9 cellular contexts compared by ENCODE assay signal in genomic region chr14:75604979-75605825, GRCh38. TPM values are rescaled to one million over a fixed set of nuclear protein-coding genes. Genes with fewer than 3 reads are reported as not detected.
DNase-seq lines count a peak whose midpoint lies in the region; ATAC-seq and TF ChIP-seq lines count a peak whose summit lies in the region.
"Had no signal": no experiment of that assay in that cellular context is flagged by ENCODE, and none has a peak within 500 bp of the region (broad histone marks: within the 10 kb centered on the region; RNA-seq: fewer than 3 reads in every experiment).

No MANE protein-coding gene starts in this region.

- H3K4me3 ChIP-seq in upper lobe of right lung: peak overlapping the region; percentile 45

- H3K9me3 ChIP-seq in upper lobe of right lung: no peaks in the 10 kb centered on the region

- H3K27ac ChIP-seq in upper lobe of right lung: peak overlapping the region; percentile 62

- H3K27me3 ChIP-seq in upper lobe of right lung: no peaks in the 10 kb centered on the region

- peaks cover 21% of the 10 kb centered on the region for H3K4me1 ChIP-seq in upper lobe of right lung

- TF ChIP-seq CTCF in upper lobe of right lung (IDR thresholded peaks at IDR 0.05): no peak

- ATAC-seq in left lobe of liver (peak; percentile 25), upper lobe of right lung (peak; percentile 80)

- intact Hi-C loops in dendritic cell treated with granulocyte-macrophage colony-stimulating factor and Interleukin-4, amounts not matched to agents 40 ng/mL and 50 ng/mL, for 4 days (cut with micrococcal nuclease): no loop called here
- intact Hi-C loops in upper lobe of right lung (cut with DNase I): no loop called here

- peaks cover 85% of the 10 kb centered on the region for H3K4me1 Mint-ChIP-seq in dendritic cell treated with granulocyte-macrophage colony-stimulating factor and Interleukin-4, amounts not matched to agents 40 ng/mL and 50 ng/mL, for 4 days (ENCODE audit: low read depth)

- H3K27ac Mint-ChIP-seq in dendritic cell treated with granulocyte-macrophage colony-stimulating factor and Interleukin-4, amounts not matched to agents 40 ng/mL and 50 ng/mL, for 4 days: peak overlapping the region; percentile 94

- peaks cover 50% of the 10 kb centered on the region for H3K36me3 Mint-ChIP-seq in dendritic cell treated with granulocyte-macrophage colony-stimulating factor and Interleukin-4, amounts not matched to agents 40 ng/mL and 50 ng/mL, for 4 days (ENCODE audit: low read depth)

- H3K36me3 ChIP-seq in upper lobe of right lung: no peaks in the 10 kb centered on the region

- peak overlapping the region; percentile 78 for H3K4me3 Mint-ChIP-seq in dendritic cell treated with granulocyte-macrophage colony-stimulating factor and Interleukin-4, amounts not matched to agents 40 ng/mL and 50 ng/mL, for 4 days

- no peaks in the 10 kb centered on the region for H3K27me3 Mint-ChIP-seq in dendritic cell treated with granulocyte-macrophage colony-stimulating factor and Interleukin-4, amounts not matched to agents 40 ng/mL and 50 ng/mL, for 4 days

- peaks cover 8% of the 10 kb centered on the region for H3K9me3 Mint-ChIP-seq in dendritic cell treated with granulocyte-macrophage colony-stimulating factor and Interleukin-4, amounts not matched to agents 40 ng/mL and 50 ng/mL, for 4 days

- peak; percentile 53 for DNase-seq in NOMO-1 treated with dmso at 0.1 percent for 144 hours (lab: John Stamatoyannopoulos, UW; ENCODE audit: unreplicated experiment)
- no peak for DNase-seq in left lobe of liver (ENCODE audit: low spot score)
- peak; percentile 66 for DNase-seq in upper lobe of right lung
- DNase-seq in NCI-H82 (lab: John Stamatoyannopoulos, UW): no peak
- no peak for DNase-seq in AG08395 (ENCODE audit: low spot score)
- DNase-seq in activated CD8-positive, alpha-beta memory T cell treated with anti-CD3 and anti-CD28 coated beads for 24 hours: no peak
- DNase-seq: erythroblast, NCI-H510A treated with DMSO at 0.1 percent for 48 hours had no signal

RNA-seq across cellular contexts. Expression of gene FLVCR2, which starts 26.8 kb away (rescaled TPM):
- total RNA-seq in left lobe of liver: 20.9 TPM
- 28.6 TPM for total RNA-seq in upper lobe of right lung

RNA-seq across cellular contexts. Expression of gene ERG28, which starts 55.5 kb away (rescaled TPM):
- 17.9 TPM for total RNA-seq in left lobe of liver
- total RNA-seq in upper lobe of right lung: 36.1 TPM

RNA-seq across cellular contexts. Expression of gene TTLL5, which starts 55.8 kb away (rescaled TPM):
- 9.5 TPM for total RNA-seq in left lobe of liver
- total RNA-seq in upper lobe of right lung: 26.0 TPM

Comparison
In these comparisons a context has a peak if more than half of its experiments do, and no peak if none do; other contexts are left out.
1. DNase-seq: peak in NOMO-1 treated with dmso at 0.1 percent for 144 hours (single experiment) and upper lobe of right lung (single experiment); none in left lobe of liver (single experiment), NCI-H82 (single experiment), AG08395 (single experiment) and activated CD8-positive, alpha-beta memory T cell treated with anti-CD3 and anti-CD28 coated beads for 24 hours (single experiment).